1 cellular context compared by ENCODE assay signal in the genomic region with DNA sequence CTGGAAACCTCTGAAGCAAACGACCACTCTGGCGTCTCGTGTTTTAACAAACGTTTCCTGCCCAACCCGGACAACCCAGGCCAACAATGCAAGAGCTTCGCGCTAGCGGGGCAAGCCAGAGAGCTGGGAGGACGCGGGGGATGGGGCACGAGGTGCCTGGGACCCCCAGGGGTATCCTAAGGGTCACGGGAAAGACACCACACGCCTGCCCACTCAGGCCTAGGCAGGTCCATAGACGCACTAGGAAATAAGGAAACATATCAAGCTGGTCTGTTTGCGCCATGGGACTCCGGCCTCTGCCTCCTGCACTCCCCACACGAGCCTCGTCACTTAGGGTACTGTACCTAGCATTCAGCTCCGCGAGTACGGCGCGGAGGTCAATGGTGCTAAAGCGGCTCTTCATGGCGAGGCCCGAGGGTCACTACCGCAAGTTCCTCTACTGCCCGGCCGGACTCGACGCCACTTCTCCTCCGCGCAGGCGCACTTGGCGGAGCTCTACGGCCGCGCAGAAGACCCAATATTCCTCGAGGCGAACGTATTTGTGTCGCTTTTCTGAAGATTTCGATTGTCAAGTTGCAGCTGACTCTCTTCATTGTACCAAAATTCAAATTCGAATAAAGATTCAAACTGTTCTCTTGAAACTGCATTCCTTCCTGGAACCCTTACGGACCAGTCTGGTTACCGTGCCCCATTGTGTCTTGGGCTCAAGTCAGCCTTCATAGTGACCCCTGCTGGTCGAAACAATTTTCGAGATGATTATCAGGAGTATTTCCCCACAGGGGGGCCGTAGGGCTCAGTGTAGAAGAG.
TF ChIP-seq lines count a peak whose summit lies in the region.

Gene NEMF, minus strand, starts transcription at position 438 of the 807 bp plus-strand sequence. Its CDS starts 35 bp downstream, at position 403.

TF ChIP-seq in HEK293, 187 proteins besides CTCF, POLR2A, EP300 and RAD21 (continued from another document and continues in another):
- TF ChIP-seq PRDM10 (tag by site-specific recombination; IDR thresholded peaks at IDR 0.05) = peak; percentile 54
- peak; percentile 31 for TF ChIP-seq ZBTB26 (tag by site-specific recombination; optimal IDR thresholded peaks at IDR 0.05)
- no peak for TF ChIP-seq REPIN1 (tag by site-specific recombination; IDR thresholded peaks at IDR 0.05; ENCODE audit: low read depth)
- peak; percentile 90 for TF ChIP-seq ZNF335 (tag by site-specific recombination; conservative IDR thresholded peaks at IDR 0.05)
- TF ChIP-seq ZNF785 (tag by site-specific recombination; IDR thresholded peaks at IDR 0.05) = 0 out of 2 replicates have a peak, but pooled peaks have one; percentile 43
- 0 out of 2 replicates have a peak, but pooled peaks have one; percentile 12 for TF ChIP-seq ZNF341 (tag by site-specific recombination; IDR thresholded peaks at IDR 0.05; ENCODE audit: low read depth)
- TF ChIP-seq MEIS1 (CRISPR knock-in tag; IDR thresholded peaks at IDR 0.05; ENCODE audit: borderline replicate concordance) = no peak
- TF ChIP-seq ZNF488 (tag by site-specific recombination; IDR thresholded peaks at IDR 0.05) = no peak
- TF ChIP-seq, protein P1, sequence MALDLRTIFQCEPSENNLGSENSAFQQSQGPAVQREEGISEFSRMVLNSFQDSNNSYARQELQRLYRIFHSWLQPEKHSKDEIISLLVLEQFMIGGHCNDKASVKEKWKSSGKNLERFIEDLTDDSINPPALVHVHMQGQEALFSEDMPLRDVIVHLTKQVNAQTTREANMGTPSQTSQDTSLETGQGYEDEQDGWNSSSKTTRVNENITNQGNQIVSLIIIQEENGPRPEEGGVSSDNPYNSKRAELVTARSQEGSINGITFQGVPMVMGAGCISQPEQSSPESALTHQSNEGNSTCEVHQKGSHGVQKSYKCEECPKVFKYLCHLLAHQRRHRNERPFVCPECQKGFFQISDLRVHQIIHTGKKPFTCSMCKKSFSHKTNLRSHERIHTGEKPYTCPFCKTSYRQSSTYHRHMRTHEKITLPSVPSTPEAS (tag by site-specific recombination; IDR thresholded peaks at IDR 0.05) = no peak
- TF ChIP-seq ZBTB11 (tag by site-specific recombination; conservative IDR thresholded peaks at IDR 0.05; ENCODE audit: low read depth) = no peak
- TF ChIP-seq MYNN (tag by site-specific recombination; IDR thresholded peaks at IDR 0.05; ENCODE audit: borderline replicate concordance) = no peak
- no peak for TF ChIP-seq EGR2 (tag by site-specific recombination; IDR thresholded peaks at IDR 0.05; ENCODE audit: low read depth)
- TF ChIP-seq ZNF24 (tag by site-specific recombination; IDR thresholded peaks at IDR 0.05) = 0 out of 2 replicates have a peak, but pooled peaks have one; percentile 46
- peak; percentile 49; the same call in 1 of the 2 replicates for TF ChIP-seq ZNF629 (tag by site-specific recombination; IDR thresholded peaks at IDR 0.05)
- no peak for TF ChIP-seq ZNF701 (tag by site-specific recombination; IDR thresholded peaks at IDR 0.05)
- TF ChIP-seq ZBTB21 (tag by site-specific recombination; IDR thresholded peaks at IDR 0.05) = no peak
- no peak for TF ChIP-seq ZXDB (tag by site-specific recombination; IDR thresholded peaks at IDR 0.05)
- no peak for TF ChIP-seq OVOL3 (tag by site-specific recombination; IDR thresholded peaks at IDR 0.05)
- TF ChIP-seq ZNF155 (tag by site-specific recombination; IDR thresholded peaks at IDR 0.05) = no peak
- TF ChIP-seq, protein P2, sequence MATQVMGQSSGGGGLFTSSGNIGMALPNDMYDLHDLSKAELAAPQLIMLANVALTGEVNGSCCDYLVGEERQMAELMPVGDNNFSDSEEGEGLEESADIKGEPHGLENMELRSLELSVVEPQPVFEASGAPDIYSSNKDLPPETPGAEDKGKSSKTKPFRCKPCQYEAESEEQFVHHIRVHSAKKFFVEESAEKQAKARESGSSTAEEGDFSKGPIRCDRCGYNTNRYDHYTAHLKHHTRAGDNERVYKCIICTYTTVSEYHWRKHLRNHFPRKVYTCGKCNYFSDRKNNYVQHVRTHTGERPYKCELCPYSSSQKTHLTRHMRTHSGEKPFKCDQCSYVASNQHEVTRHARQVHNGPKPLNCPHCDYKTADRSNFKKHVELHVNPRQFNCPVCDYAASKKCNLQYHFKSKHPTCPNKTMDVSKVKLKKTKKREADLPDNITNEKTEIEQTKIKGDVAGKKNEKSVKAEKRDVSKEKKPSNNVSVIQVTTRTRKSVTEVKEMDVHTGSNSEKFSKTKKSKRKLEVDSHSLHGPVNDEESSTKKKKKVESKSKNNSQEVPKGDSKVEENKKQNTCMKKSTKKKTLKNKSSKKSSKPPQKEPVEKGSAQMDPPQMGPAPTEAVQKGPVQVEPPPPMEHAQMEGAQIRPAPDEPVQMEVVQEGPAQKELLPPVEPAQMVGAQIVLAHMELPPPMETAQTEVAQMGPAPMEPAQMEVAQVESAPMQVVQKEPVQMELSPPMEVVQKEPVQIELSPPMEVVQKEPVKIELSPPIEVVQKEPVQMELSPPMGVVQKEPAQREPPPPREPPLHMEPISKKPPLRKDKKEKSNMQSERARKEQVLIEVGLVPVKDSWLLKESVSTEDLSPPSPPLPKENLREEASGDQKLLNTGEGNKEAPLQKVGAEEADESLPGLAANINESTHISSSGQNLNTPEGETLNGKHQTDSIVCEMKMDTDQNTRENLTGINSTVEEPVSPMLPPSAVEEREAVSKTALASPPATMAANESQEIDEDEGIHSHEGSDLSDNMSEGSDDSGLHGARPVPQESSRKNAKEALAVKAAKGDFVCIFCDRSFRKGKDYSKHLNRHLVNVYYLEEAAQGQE (tag by site-specific recombination; IDR thresholded peaks at IDR 0.05) = no peak
- TF ChIP-seq ZFP3 (tag by site-specific recombination; IDR thresholded peaks at IDR 0.05; ENCODE audit: low read depth) = no peak
- TF ChIP-seq, protein P3, sequence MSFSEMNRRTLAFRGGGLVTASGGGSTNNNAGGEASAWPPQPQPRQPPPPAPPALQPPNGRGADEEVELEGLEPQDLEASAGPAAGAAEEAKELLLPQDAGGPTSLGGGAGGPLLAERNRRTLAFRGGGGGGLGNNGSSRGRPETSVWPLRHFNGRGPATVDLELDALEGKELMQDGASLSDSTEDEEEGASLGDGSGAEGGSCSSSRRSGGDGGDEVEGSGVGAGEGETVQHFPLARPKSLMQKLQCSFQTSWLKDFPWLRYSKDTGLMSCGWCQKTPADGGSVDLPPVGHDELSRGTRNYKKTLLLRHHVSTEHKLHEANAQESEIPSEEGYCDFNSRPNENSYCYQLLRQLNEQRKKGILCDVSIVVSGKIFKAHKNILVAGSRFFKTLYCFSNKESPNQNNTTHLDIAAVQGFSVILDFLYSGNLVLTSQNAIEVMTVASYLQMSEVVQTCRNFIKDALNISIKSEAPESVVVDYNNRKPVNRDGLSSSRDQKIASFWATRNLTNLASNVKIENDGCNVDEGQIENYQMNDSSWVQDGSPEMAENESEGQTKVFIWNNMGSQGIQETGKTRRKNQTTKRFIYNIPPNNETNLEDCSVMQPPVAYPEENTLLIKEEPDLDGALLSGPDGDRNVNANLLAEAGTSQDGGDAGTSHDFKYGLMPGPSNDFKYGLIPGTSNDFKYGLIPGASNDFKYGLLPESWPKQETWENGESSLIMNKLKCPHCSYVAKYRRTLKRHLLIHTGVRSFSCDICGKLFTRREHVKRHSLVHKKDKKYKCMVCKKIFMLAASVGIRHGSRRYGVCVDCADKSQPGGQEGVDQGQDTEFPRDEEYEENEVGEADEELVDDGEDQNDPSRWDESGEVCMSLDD (tag by site-specific recombination; IDR thresholded peaks at IDR 0.05) = peak; percentile 42; the same call in 1 of the 2 replicates
- TF ChIP-seq ZNF561 (tag by site-specific recombination; IDR thresholded peaks at IDR 0.05; ENCODE audit: borderline replicate concordance) = peak; percentile 83
- 0 out of 2 replicates have a peak, but pooled peaks have one; percentile 44 for TF ChIP-seq ZEB2 (tag by site-specific recombination; IDR thresholded peaks at IDR 0.05)
- TF ChIP-seq ZNF16 (tag by site-specific recombination; IDR thresholded peaks at IDR 0.05; ENCODE audit: low read depth) = no peak
- TF ChIP-seq ZNF10 (tag by site-specific recombination; IDR thresholded peaks at IDR 0.05) = no peak; the same call in 1 of the 2 replicates
- TF ChIP-seq, protein P4, sequence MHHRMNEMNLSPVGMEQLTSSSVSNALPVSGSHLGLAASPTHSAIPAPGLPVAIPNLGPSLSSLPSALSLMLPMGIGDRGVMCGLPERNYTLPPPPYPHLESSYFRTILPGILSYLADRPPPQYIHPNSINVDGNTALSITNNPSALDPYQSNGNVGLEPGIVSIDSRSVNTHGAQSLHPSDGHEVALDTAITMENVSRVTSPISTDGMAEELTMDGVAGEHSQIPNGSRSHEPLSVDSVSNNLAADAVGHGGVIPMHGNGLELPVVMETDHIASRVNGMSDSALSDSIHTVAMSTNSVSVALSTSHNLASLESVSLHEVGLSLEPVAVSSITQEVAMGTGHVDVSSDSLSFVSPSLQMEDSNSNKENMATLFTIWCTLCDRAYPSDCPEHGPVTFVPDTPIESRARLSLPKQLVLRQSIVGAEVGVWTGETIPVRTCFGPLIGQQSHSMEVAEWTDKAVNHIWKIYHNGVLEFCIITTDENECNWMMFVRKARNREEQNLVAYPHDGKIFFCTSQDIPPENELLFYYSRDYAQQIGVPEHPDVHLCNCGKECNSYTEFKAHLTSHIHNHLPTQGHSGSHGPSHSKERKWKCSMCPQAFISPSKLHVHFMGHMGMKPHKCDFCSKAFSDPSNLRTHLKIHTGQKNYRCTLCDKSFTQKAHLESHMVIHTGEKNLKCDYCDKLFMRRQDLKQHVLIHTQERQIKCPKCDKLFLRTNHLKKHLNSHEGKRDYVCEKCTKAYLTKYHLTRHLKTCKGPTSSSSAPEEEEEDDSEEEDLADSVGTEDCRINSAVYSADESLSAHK (tag by site-specific recombination; IDR thresholded peaks at IDR 0.05) = no peak; the same call in 1 of the 2 replicates
- 0 out of 2 replicates have a peak, but pooled peaks have one; percentile 16 for TF ChIP-seq ZNF777 (tag by site-specific recombination; IDR thresholded peaks at IDR 0.05; ENCODE audit: borderline replicate concordance)
- no peak for TF ChIP-seq ZNF791 (tag by site-specific recombination; IDR thresholded peaks at IDR 0.05)
- no peak for TF ChIP-seq ZNF658 (tag by site-specific recombination; IDR thresholded peaks at IDR 0.05)
- TF ChIP-seq KLF1 (tag by site-specific recombination; IDR thresholded peaks at IDR 0.05) = no peak
- no peak for TF ChIP-seq ZNF404 (tag by site-specific recombination; IDR thresholded peaks at IDR 0.05)
